13 cellular contexts compared by ENCODE assay signal in genomic region chr1:39980555-39981313, GRCh38. TPM values are rescaled to one million over a fixed set of nuclear protein-coding genes. Genes with fewer than 3 reads are reported as not detected.
DNase-seq lines count a peak whose midpoint lies in the region; FAIRE-seq and TF ChIP-seq lines count a peak whose summit lies in the region.
"Had no signal": no experiment of that assay in that cellular context is flagged by ENCODE, and none has a peak within 500 bp of the region (broad histone marks: within the 10 kb centered on the region; RNA-seq: fewer than 3 reads in every experiment).

No MANE protein-coding gene starts in this region.

- no peak overlapping the region for H3K18ac ChIP-seq in trophoblast cell (ENCODE audit: low read length)

- POLR2A ChIA-PET in HEK293 (lab: Yijun Ruan, JAX) (no interaction called here), OCI-LY7 (lab: Charles Lee) (no interaction called here), endothelial cell of umbilical vein (lab: Charles Lee) (no interaction called here)

- CTCF ChIA-PET in HEK293 (lab: Yijun Ruan, JAX) (interaction anchor here (1.5 kb wide), 1 partner anchor 51 kb away, joined by 5 read pairs; no protein-coding TSS in a partner anchor), OCI-LY7 (lab: Charles Lee; ENCODE audit: unreplicated experiment) (no interaction called here), endothelial cell of umbilical vein (lab: Charles Lee) (interaction anchor here (0.7 to 1.1 kb wide), 2 partner anchors 9 to 52 kb away, joined by 3 to 4 read pairs; no protein-coding TSS in a partner anchor)

- no peak overlapping the region for H3K23ac ChIP-seq in trophoblast cell (ENCODE audit: low read length)

- H3K9me3 ChIP-seq in HEK293 (ENCODE audit: control insufficient read depth, insufficient read depth, low read depth, low read length) (no peaks in the 10 kb centered on the region), OCI-LY7 (ENCODE audit: low read length) (no peaks in the 10 kb centered on the region), endothelial cell of umbilical vein (replicated peaks; ENCODE audit: control insufficient read depth, insufficient read depth, low read length) (no peaks in the 10 kb centered on the region), trophoblast cell (ENCODE audit: insufficient read depth, low read depth, low read length) (no peaks in the 10 kb centered on the region), prostate gland (no peaks in the 10 kb centered on the region)
- H3K9me3 ChIP-seq: BLaER1 had no signal

- H4K12ac ChIP-seq in trophoblast cell (ENCODE audit: low read depth, low read length): no peak overlapping the region

- H3K4ac ChIP-seq in trophoblast cell (ENCODE audit: low read depth, low read length): no peak overlapping the region

- no peak overlapping the region for H2AK5ac ChIP-seq in trophoblast cell (ENCODE audit: low read length)

- no peaks in the 10 kb centered on the region for H3K36me3 ChIP-seq in HEK293 (ENCODE audit: control insufficient read depth in 2 of 2, insufficient read depth in 1 of 2, low read length in 2 of 2)
- no peaks in the 10 kb centered on the region for H3K36me3 ChIP-seq in OCI-LY7 (ENCODE audit: insufficient read depth, low read length)
- no peaks in the 10 kb centered on the region for H3K36me3 ChIP-seq in endothelial cell of umbilical vein (ENCODE audit: control insufficient read depth in 2 of 2, extremely low read depth in 1 of 2, insufficient read depth in 2 of 2, low read length in 2 of 2)
- H3K36me3 ChIP-seq in trophoblast cell (ENCODE audit: control insufficient read depth in 1 of 2, insufficient read depth in 2 of 2, low read length in 2 of 2): no peaks in the 10 kb centered on the region
- no peaks in the 10 kb centered on the region for H3K36me3 ChIP-seq in prostate gland
- H3K36me3 ChIP-seq: BLaER1 had no signal

- H2BK12ac ChIP-seq in trophoblast cell (ENCODE audit: low read length): peak overlapping the region; percentile 67

- H3K9me1 ChIP-seq in endothelial cell of umbilical vein (replicated peaks; ENCODE audit: control insufficient read depth, extremely low read depth, insufficient read depth, low read length): no peaks in the 10 kb centered on the region

- BruUV-seq in OCI-LY7 (replicated peaks; lab: Mats Ljungman, UMichigan) (no TSS peak), endothelial cell of umbilical vein (replicated peaks; lab: Mats Ljungman, UMichigan) (no TSS peak)

- intact Hi-C loops in OCI-LY7 (cut with micrococcal nuclease; ENCODE audit: unreplicated experiment): no loop called here
- intact Hi-C loops in endothelial cell of umbilical vein (cut with micrococcal nuclease): no loop called here
- intact Hi-C loops in prostate gland (cut with DNase I): no loop called here

- H3K27me3 ChIP-seq in endothelial cell of umbilical vein (ENCODE audit: control insufficient read depth in 2 of 2, insufficient read depth in 2 of 2, low read length in 2 of 2) (no peaks in the 10 kb centered on the region), trophoblast cell (ENCODE audit: insufficient read depth, low read length) (no peaks in the 10 kb centered on the region), prostate gland (replicated peaks; ENCODE audit: insufficient read depth) (no peaks in the 10 kb centered on the region)
- H3K27me3 ChIP-seq: BLaER1 had no signal

- H3K27ac ChIP-seq in HEK293 (ENCODE audit: extremely low read depth, low read depth, low read length) (no peak overlapping the region), OCI-LY7 (ENCODE audit: low read depth, low read length, poor library complexity, severe bottlenecking) (no peak overlapping the region), endothelial cell of umbilical vein (ENCODE audit: insufficient read depth, low read depth, low read length) (no peak overlapping the region), trophoblast cell (ENCODE audit: low read depth, low read length) (peak overlapping the region; percentile 29), prostate gland (no peak overlapping the region)
- H3K27ac ChIP-seq: BLaER1 had no signal

- H3K9ac ChIP-seq in endothelial cell of umbilical vein (replicated peaks; ENCODE audit: extremely low read depth, insufficient read depth, low read length) (no peak overlapping the region), trophoblast cell (ENCODE audit: low read length) (no peak overlapping the region)
- H3K9ac ChIP-seq: BLaER1 had no signal

- TF ChIP-seq CTCF in HEK293 (tag by site-specific recombination; IDR thresholded peaks at IDR 0.05): no peak
- no peak for TF ChIP-seq CTCF in OCI-LY7 (conservative IDR thresholded peaks at IDR 0.05; ENCODE audit: low read length)
- TF ChIP-seq CTCF in endothelial cell of umbilical vein (IDR thresholded peaks at IDR 0.05; ENCODE audit: extremely low read depth in 1 of 2, insufficient read depth in 1 of 2, low read depth in 1 of 2, low read length in 2 of 2): no peak
- TF ChIP-seq CTCF in prostate gland (IDR thresholded peaks at IDR 0.05): no peak

- dilution Hi-C loops in endothelial cell of umbilical vein (cut with MboI; ENCODE audit: extremely low pct_ligation_motif_present, low sequenced_read_pairs): no loop called here

- no CpG with 5 or more reads among the region's 6 CpGs for WGBS in trophoblast cell (ENCODE audit: extremely low coverage, insufficient coverage, insufficient read length)
- 82% methylated on average over 6 of the region's 6 CpGs for WGBS in prostate gland

- DNase-seq in OCI-LY7 (ENCODE audit: low spot score) (no peak), endothelial cell of umbilical vein (ENCODE audit: low read depth, low spot score) (no peak), trophoblast cell (peak; percentile 97 to 98), H4 (ENCODE audit: low spot score) (no peak), prostate gland (ENCODE audit: low spot score) (no peak)
- DNase-seq in effector CD4-positive, alpha-beta T cell: no peak
- DNase-seq: activated T-cell treated with anti-CD3 and anti-CD28 coated beads, Interleukin-2, amount 50 U/mL, for 1 hour; MM.1S; NCI-H2227 treated with DMSO at 0.1 percent for 48 hours; T-cell had no signal

- no peak overlapping the region for H2BK120ac ChIP-seq in trophoblast cell (ENCODE audit: insufficient read depth, low read length, poor library complexity)

- no peak overlapping the region for H4K91ac ChIP-seq in trophoblast cell (ENCODE audit: low read depth, low read length)

- no peak overlapping the region for H3K14ac ChIP-seq in trophoblast cell (ENCODE audit: low read length)

- H2AFZ ChIP-seq in OCI-LY7 (ENCODE audit: low read length): peak overlapping the region; percentile 46
- H2AFZ ChIP-seq in endothelial cell of umbilical vein (ENCODE audit: low read depth, low read length): peak overlapping the region; percentile 3
- no peak overlapping the region for H2AFZ ChIP-seq in trophoblast cell (ENCODE audit: insufficient read depth, low read length, poor library complexity)

- H3K4me2 ChIP-seq in OCI-LY7 (ENCODE audit: low read length) (no peak overlapping the region), endothelial cell of umbilical vein (ENCODE audit: insufficient read depth, low read length) (no peak overlapping the region), trophoblast cell (ENCODE audit: low read length) (no peak overlapping the region)
- H3K4me2 ChIP-seq: BLaER1 had no signal

- no peak overlapping the region for H2BK5ac ChIP-seq in trophoblast cell (ENCODE audit: low read depth, low read length, poor library complexity)

- no peaks in the 10 kb centered on the region for H3K79me2 ChIP-seq in OCI-LY7 (ENCODE audit: insufficient read depth, low read depth, low read length)
- no peaks in the 10 kb centered on the region for H3K79me2 ChIP-seq in endothelial cell of umbilical vein (ENCODE audit: control insufficient read depth, insufficient read depth, low read length)
- H3K79me2 ChIP-seq in trophoblast cell (ENCODE audit: control insufficient read depth, insufficient read depth, low read length, poor library complexity): no peaks in the 10 kb centered on the region

- H3K79me1 ChIP-seq in trophoblast cell (ENCODE audit: low read length): peaks cover 3% of the 10 kb centered on the region

- FAIRE-seq in endothelial cell of umbilical vein (lab: Jason Lieb, UNC): no peak
- FAIRE-seq: RCC 7860 had no signal

- TF ChIP-seq POLR2A in endothelial cell of umbilical vein (IDR thresholded peaks at IDR 0.05; ENCODE audit: low read depth, low read length) (no peak), prostate gland (IDR thresholded peaks at IDR 0.05) (no peak)

- H3K4me3 ChIP-seq in HEK293 (ENCODE audit: low read depth, low read length) (no peak overlapping the region), OCI-LY7 (ENCODE audit: low read depth, low read length, poor library complexity, severe bottlenecking) (no peak overlapping the region), endothelial cell of umbilical vein (replicated peaks in 1 of 3; ENCODE audit: insufficient read depth in 1 of 3, low read depth in 1 of 3, low read length in 3 of 3) (no peak overlapping the region), trophoblast cell (ENCODE audit: low read depth, low read length) (no peak overlapping the region), prostate gland (no peak overlapping the region)
- H3K4me3 ChIP-seq: BLaER1 had no signal

- H4K8ac ChIP-seq in trophoblast cell (ENCODE audit: low read depth, low read length): peak overlapping the region; percentile 44

- no peaks in the 10 kb centered on the region for H3K9me2 ChIP-seq in OCI-LY7 (ENCODE audit: insufficient read depth, low read length)

- no peaks in the 10 kb centered on the region for H4K20me1 ChIP-seq in OCI-LY7 (ENCODE audit: insufficient read depth, low read length)
- H4K20me1 ChIP-seq in endothelial cell of umbilical vein (replicated peaks; ENCODE audit: control insufficient read depth, extremely low read depth, insufficient read depth, low read length): no peaks in the 10 kb centered on the region
- H4K20me1 ChIP-seq: BLaER1 had no signal

- no peaks in the 10 kb centered on the region for H3K4me1 ChIP-seq in HEK293 (ENCODE audit: control insufficient read depth, insufficient read depth, low read length)
- H3K4me1 ChIP-seq in OCI-LY7 (ENCODE audit: insufficient read depth, low read length, poor library complexity, severe bottlenecking): peaks cover 6% of the 10 kb centered on the region
- H3K4me1 ChIP-seq in endothelial cell of umbilical vein (ENCODE audit: control insufficient read depth, extremely low read depth, insufficient read depth, low read length): no peaks in the 10 kb centered on the region
- peaks cover 8 to 9% of the 10 kb centered on the region in 2 experiments for H3K4me1 ChIP-seq in trophoblast cell (ENCODE audit: control insufficient read depth in 1 of 2, insufficient read depth in 2 of 2, low read length in 2 of 2)
- H3K4me1 ChIP-seq in prostate gland (replicated peaks): no peaks in the 10 kb centered on the region
- H3K4me1 ChIP-seq: BLaER1 had no signal

RNA-seq across cellular contexts. Expression of gene MFSD2A, which starts 25.8 kb away (rescaled TPM):
- total RNA-seq in OCI-LY7 (2014; rRNA removed; shearing (Covaris generic)): 6.4 and 9.9 TPM in 2 replicates
- 11.0 and 13.4 TPM in 2 replicates for total RNA-seq in OCI-LY7 (2022)
- total RNA-seq in endothelial cell of umbilical vein: 4.3 and 5.5 TPM in 2 replicates
- polyA plus RNA-seq in endothelial cell of umbilical vein: 2.7 and 2.8 TPM in 2 replicates
- polyA plus RNA-seq in endothelial cell of umbilical vein (2011; cell fraction: cytosol; rRNA removed): 1.9 and 2.8 TPM in 2 replicates
- polyA plus RNA-seq in endothelial cell of umbilical vein (2011; cell fraction: nucleus; rRNA removed): 4.5 and 6.0 TPM in 2 replicates
- polyA plus RNA-seq in endothelial cell of umbilical vein (2012): 4.1 and 6.3 TPM in 2 replicates
- 2.2 and 3.6 TPM in 2 replicates for polyA minus RNA-seq in endothelial cell of umbilical vein
- polyA minus RNA-seq in endothelial cell of umbilical vein (2011; cell fraction: cytosol; rRNA and poly(A)+ RNA removed): not detected
- polyA minus RNA-seq in endothelial cell of umbilical vein (2011; cell fraction: nucleus; rRNA and poly(A)+ RNA removed): 2.2 and 3.1 TPM in 2 replicates
- polyA plus RNA-seq in trophoblast cell (2013): 1.2 TPM in 2 replicates
- total RNA-seq in H4 (2014; rRNA removed; shearing (Covaris generic)): 8.5 and 9.5 TPM in 2 replicates
- 100 to 1,000 TPM in 1 of 2 donors, 1 to 10 TPM in 1; 1.1 to 135 TPM for total RNA-seq in prostate gland

RNA-seq across cellular contexts. Expression of gene CAP1, which starts 59.8 kb away (rescaled TPM):
- total RNA-seq in OCI-LY7 (2014; rRNA removed; shearing (Covaris generic)): 184 and 193 TPM in 2 replicates
- total RNA-seq in OCI-LY7 (2022): 276 and 296 TPM in 2 replicates
- total RNA-seq in endothelial cell of umbilical vein: 415 and 427 TPM in 2 replicates
- 187 and 191 TPM in 2 replicates for polyA plus RNA-seq in endothelial cell of umbilical vein
- polyA plus RNA-seq in endothelial cell of umbilical vein (2011; cell fraction: cytosol; rRNA removed): 229 and 245 TPM in 2 replicates
- 169 and 215 TPM in 2 replicates for polyA plus RNA-seq in endothelial cell of umbilical vein (2011; cell fraction: nucleus; rRNA removed)
- 240 and 383 TPM in 2 replicates for polyA plus RNA-seq in endothelial cell of umbilical vein (2012)
- 260 and 283 TPM in 2 replicates for polyA minus RNA-seq in endothelial cell of umbilical vein
- 65.5 TPM for polyA minus RNA-seq in endothelial cell of umbilical vein (2011; cell fraction: cytosol; rRNA and poly(A)+ RNA removed)
- 82.5 and 108 TPM in 2 replicates for polyA minus RNA-seq in endothelial cell of umbilical vein (2011; cell fraction: nucleus; rRNA and poly(A)+ RNA removed)
- 402 and 406 TPM in 2 replicates for polyA plus RNA-seq in trophoblast cell (2013)
- total RNA-seq in H4 (2014; rRNA removed; shearing (Covaris generic)): 315 and 362 TPM in 2 replicates
- 100 to 1,000 TPM; 128 to 187 TPM for total RNA-seq in prostate gland

Comparison
In these comparisons a context has a peak if more than half of its experiments do, and no peak if none do; other contexts are left out.
1. DNase-seq: peak in trophoblast cell (2 of 2); none in OCI-LY7 (single experiment), endothelial cell of umbilical vein (single experiment), H4 (single experiment), effector CD4-positive, alpha-beta T cell (single experiment) and prostate gland (single experiment).